20 cellular contexts compared by ENCODE assay signal in genomic region chr7:37033141-37033540, GRCh38.
"Had no signal": no experiment of that assay in that cellular context is flagged by ENCODE, and none has a peak within 500 bp of the region (broad histone marks: within the 10 kb centered on the region; RNA-seq: fewer than 3 reads in every experiment).

No MANE protein-coding gene starts in this region.

- H3K27me3 ChIP-seq: adrenal gland, gastrocnemius medialis, upper lobe of right lung had no signal

- FAIRE-seq: small intestine had no signal

- H3K4me3 Mint-ChIP-seq: activated B cell treated with CpG ODN at 0.5 μM for 24 hours; activated CD8-positive, alpha-beta T cell treated with anti-CD3 and anti-CD28 coated beads, Interleukin-2, amount 10 ng/mL, durations not matched to agents 7 days and 5 days; activated naive CD4-positive, alpha-beta T cell treated with anti-CD3 and anti-CD28 coated beads, Interleukin-2, amount 50 U/mL, for 24 hours; central memory CD8-positive, alpha-beta T cell; naive B cell had no signal

- ATAC-seq: activated CD8-positive, alpha-beta T cell treated with anti-CD3 and anti-CD28 coated beads, Interleukin-2, amount 10 ng/mL, durations not matched to agents 7 days and 5 days; left colon; lower lobe of right lung; stimulated activated naive CD8-positive, alpha-beta T cell treated with anti-CD3 and anti-CD28 coated beads, Interleukin-15, Interleukin-2, amounts not matched to agents 100 U/mL and 50 U/mL, for 24 hours; upper lobe of right lung had no signal

- H3K9me3 Mint-ChIP-seq: activated B cell treated with CpG ODN at 0.5 μM for 24 hours; central memory CD8-positive, alpha-beta T cell had no signal

- H3K27me3 Mint-ChIP-seq: activated B cell treated with CpG ODN at 0.5 μM for 24 hours; activated naive CD4-positive, alpha-beta T cell treated with anti-CD3 and anti-CD28 coated beads, Interleukin-2, amount 50 U/mL, for 24 hours; central memory CD8-positive, alpha-beta T cell; naive B cell had no signal

- H3K27ac Mint-ChIP-seq: activated B cell treated with CpG ODN at 0.5 μM for 24 hours; activated CD8-positive, alpha-beta T cell treated with anti-CD3 and anti-CD28 coated beads, Interleukin-2, amount 10 ng/mL, durations not matched to agents 7 days and 5 days; activated naive CD4-positive, alpha-beta T cell treated with anti-CD3 and anti-CD28 coated beads, Interleukin-2, amount 50 U/mL, for 24 hours; naive B cell had no signal

- H3K9me3 ChIP-seq: adrenal gland, gastrocnemius medialis, lower lobe of right lung, upper lobe of right lung had no signal

- H3K4me1 Mint-ChIP-seq: activated B cell treated with CpG ODN at 0.5 μM for 24 hours had no signal

- H3K4me3 ChIP-seq: adrenal gland, gastrocnemius medialis, lower lobe of right lung, upper lobe of right lung had no signal

- DNase-seq: activated B cell treated with CpG ODN at 0.5 μM for 24 hours; activated CD4-positive, alpha-beta T cell treated with anti-CD3 and anti-CD28 coated beads for 48 hours; activated CD8-positive, alpha-beta memory T cell treated with anti-CD3 and anti-CD28 coated beads, Interleukin-2, amount 50 U/mL, for 4 hours; activated CD8-positive, alpha-beta T cell treated with anti-CD3 and anti-CD28 coated beads, Interleukin-2, amount 10 ng/mL, durations not matched to agents 7 days and 5 days; activated effector memory CD4-positive, alpha-beta T cell treated with anti-CD3 and anti-CD28 coated beads, Interleukin-2, amount 50 U/mL, for 16 hours; activated T-cell treated with anti-CD3 and anti-CD28 coated beads, Interleukin-2, amount 50 U/mL, for 48 hours; adrenal gland; cortex of kidney; effector CD8-positive, alpha-beta T cell; gastrocnemius medialis; left colon; lower lobe of right lung; naive B cell; small intestine; stimulated activated CD4-positive, alpha-beta T cell treated with anti-CD3 and anti-CD28 coated beads, Interleukin-4, amount 100 ng/mL, for 24 hours; stimulated activated naive CD8-positive, alpha-beta T cell treated with anti-CD3 and anti-CD28 coated beads, Interleukin-15, Interleukin-2, amounts not matched to agents 100 U/mL and 50 U/mL, for 24 hours; SW 1271; upper lobe of right lung had no signal

- H3K36me3 ChIP-seq: adrenal gland, gastrocnemius medialis, lower lobe of right lung, upper lobe of right lung had no signal
